ENCODE assay signal across 26 cellular contexts in genomic region chr6:40903456-40903855, GRCh38.
"Had no signal": no experiment of that assay in that cellular context is flagged by ENCODE, and none has a peak within 500 bp of the region (broad histone marks: within the 10 kb centered on the region; RNA-seq: fewer than 3 reads in every experiment).

No MANE protein-coding gene starts in this region.

- H3K4me3 Mint-ChIP-seq: activated CD4-positive, alpha-beta memory T cell treated with anti-CD3 and anti-CD28 coated beads, Interleukin-2, amount 10 ng/mL, durations not matched to agents 7 days and 5 days; activated CD4-positive, alpha-beta T cell treated with anti-CD3 and anti-CD28 coated beads for 36 hours; activated naive CD4-positive, alpha-beta T cell treated with anti-CD3 and anti-CD28 coated beads, Interleukin-2, amount 10 ng/mL, durations not matched to agents 7 days and 5 days; activated naive CD8-positive, alpha-beta T cell treated with anti-CD3 and anti-CD28 coated beads for 36 hours; activated T-helper 17 cell treated with anti-CD3 and anti-CD28 coated beads, Interleukin-2, amount 50 U/mL, for 72 hours had no signal

- H3K27me3 ChIP-seq: MG63 had no signal

- H3K36me3 Mint-ChIP-seq: activated naive CD4-positive, alpha-beta T cell treated with anti-CD3 and anti-CD28 coated beads, Interleukin-2, amount 10 ng/mL, durations not matched to agents 7 days and 5 days; activated naive CD8-positive, alpha-beta T cell treated with anti-CD3 and anti-CD28 coated beads for 36 hours had no signal

- H3K36me3 ChIP-seq: MG63, WERI-Rb-1 had no signal

- H3K9me3 Mint-ChIP-seq: activated CD4-positive, alpha-beta memory T cell treated with anti-CD3 and anti-CD28 coated beads, Interleukin-2, amount 10 ng/mL, durations not matched to agents 7 days and 5 days; activated naive CD4-positive, alpha-beta T cell treated with anti-CD3 and anti-CD28 coated beads, Interleukin-2, amount 10 ng/mL, durations not matched to agents 7 days and 5 days; activated naive CD8-positive, alpha-beta T cell treated with anti-CD3 and anti-CD28 coated beads for 36 hours; activated T-helper 17 cell treated with anti-CD3 and anti-CD28 coated beads, Interleukin-2, amount 50 U/mL, for 72 hours had no signal

- H3K4me1 Mint-ChIP-seq: activated CD4-positive, alpha-beta memory T cell treated with anti-CD3 and anti-CD28 coated beads, Interleukin-2, amount 10 ng/mL, durations not matched to agents 7 days and 5 days; activated CD4-positive, alpha-beta T cell treated with anti-CD3 and anti-CD28 coated beads for 36 hours; activated naive CD4-positive, alpha-beta T cell treated with anti-CD3 and anti-CD28 coated beads, Interleukin-2, amount 10 ng/mL, durations not matched to agents 7 days and 5 days; activated naive CD8-positive, alpha-beta T cell treated with anti-CD3 and anti-CD28 coated beads for 36 hours; activated T-helper 17 cell treated with anti-CD3 and anti-CD28 coated beads, Interleukin-2, amount 50 U/mL, for 72 hours had no signal

- H3K4me3 ChIP-seq: MG63, SK-N-MC had no signal

- H3K27ac Mint-ChIP-seq: activated CD4-positive, alpha-beta memory T cell treated with anti-CD3 and anti-CD28 coated beads, Interleukin-2, amount 10 ng/mL, durations not matched to agents 7 days and 5 days; activated CD4-positive, alpha-beta T cell treated with anti-CD3 and anti-CD28 coated beads for 36 hours; activated naive CD4-positive, alpha-beta T cell treated with anti-CD3 and anti-CD28 coated beads, Interleukin-2, amount 10 ng/mL, durations not matched to agents 7 days and 5 days; activated naive CD8-positive, alpha-beta T cell treated with anti-CD3 and anti-CD28 coated beads for 36 hours; activated T-helper 17 cell treated with anti-CD3 and anti-CD28 coated beads, Interleukin-2, amount 50 U/mL, for 72 hours had no signal

- H3K9me3 ChIP-seq: MG63 had no signal

- ATAC-seq: activated CD4-positive, alpha-beta T cell treated with anti-CD3 and anti-CD28 coated beads for 36 hours; activated T-helper 17 cell treated with anti-CD3 and anti-CD28 coated beads, Interleukin-2, amount 50 U/mL, for 72 hours; Right ventricle myocardium inferior had no signal

- DNase-seq: activated CD4-positive, alpha-beta memory T cell treated with anti-CD3 and anti-CD28 coated beads, Interleukin-2, amount 10 ng/mL, durations not matched to agents 7 days and 5 days; activated CD4-positive, alpha-beta T cell treated with anti-CD3 and anti-CD28 coated beads for 36 hours; activated CD4-positive, alpha-beta T cell treated with anti-CD3 and anti-CD28 coated beads, Interleukin-2, amount 50 U/mL, for 1 hour; activated gamma-delta T cell; activated naive CD4-positive, alpha-beta T cell treated with anti-CD3 and anti-CD28 coated beads, Interleukin-2, amount 10 ng/mL, durations not matched to agents 7 days and 5 days; activated naive CD8-positive, alpha-beta T cell treated with anti-CD3 and anti-CD28 coated beads for 36 hours; activated T-cell treated with anti-CD3 and anti-CD28 coated beads for 4 hours; activated T-cell treated with anti-CD3 and anti-CD28 coated beads, Interleukin-2, amount 50 U/mL, for 48 hours; anterior cingulate cortex; MG63; MV-4-11; NCI-H1092 treated with DMSO at 0.1 percent for 48 hours; NCI-H1417 treated with DMSO at 0.1 percent for 48 hours; NCI-H1694; NCI-H2029; NCI-H2107; NCI-H2171 treated with DMSO at 0.1 percent for 48 hours; NCI-H226; NCI-H526; NCI-H774; RPMI8226; T-helper 1 cell; WERI-Rb-1 had no signal

- H3K27ac ChIP-seq: SK-N-MC, WERI-Rb-1 had no signal
